ENCODE assay signal across 18 cellular contexts in genomic region chr16:78473031-78473699, GRCh38.
DNase-seq lines count a peak whose midpoint lies in the region; ATAC-seq and TF ChIP-seq lines count a peak whose summit lies in the region.
"Had no signal": no experiment of that assay in that cellular context is flagged by ENCODE, and none has a peak within 500 bp of the region (broad histone marks: within the 10 kb centered on the region; RNA-seq: fewer than 3 reads in every experiment).

No MANE protein-coding gene starts in this region.

- H3K4me3 ChIP-seq in LNCaP clone FGC (ENCODE audit: low read depth, low read length) (no peak overlapping the region), left lung (no peak overlapping the region), sigmoid colon (no peak overlapping the region), osteoblast (ENCODE audit: insufficient read depth, low read length) (no peak overlapping the region)
- H3K4me3 ChIP-seq: A549 had no signal

- no peak for TF ChIP-seq EP300 in sigmoid colon (IDR thresholded peaks at IDR 0.05)

- peak overlapping the region; percentile 37 for H3K27ac Mint-ChIP-seq in progenitor cell of endocrine pancreas
- H3K27ac Mint-ChIP-seq: CD8-positive, alpha-beta T cell; H9 had no signal

- no peaks in the 10 kb centered on the region for H3K36me3 Mint-ChIP-seq in progenitor cell of endocrine pancreas (ENCODE audit: insufficient read depth)
- H3K36me3 Mint-ChIP-seq: CD14-positive monocyte had no signal

- intact Hi-C loops in left lung (cut with DNase I): no loop called here
- intact Hi-C loops in sigmoid colon (cut with DNase I): no loop called here

- no peaks in the 10 kb centered on the region for H3K79me2 ChIP-seq in osteoblast (ENCODE audit: insufficient read depth, low read length)

- no peak overlapping the region for H3K4me2 ChIP-seq in osteoblast (ENCODE audit: insufficient read depth, low read length)
- H3K4me2 ChIP-seq: A549 had no signal

- DNase-seq in LNCaP clone FGC (ENCODE audit: low read depth): peak; percentile 78
- peak; percentile 26 for DNase-seq in ecto neural progenitor cell (ENCODE audit: low spot score)
- DNase-seq in left lung: no peak
- no peak for DNase-seq in progenitor cell of endocrine pancreas (ENCODE audit: low spot score, unreplicated experiment)
- DNase-seq in sigmoid colon: no peak
- no peak for DNase-seq in T-helper 2 cell
- DNase-seq in activated CD4-positive, alpha-beta T cell treated with anti-CD3 and anti-CD28 coated beads, Interleukin-2, amount 50 U/mL, for 4 hours: no peak
- no peak for DNase-seq in osteoblast (ENCODE audit: insufficient read length, low spot score, missing footprints)
- DNase-seq: BE2C; CD8-positive, alpha-beta T cell; COR-L47; DND-41; GDM1; GOT3; H9 had no signal

- no peak for TF ChIP-seq POLR2A in sigmoid colon (IDR thresholded peaks at IDR 0.05)

- H3K36me3 ChIP-seq in left lung (no peaks in the 10 kb centered on the region), sigmoid colon (no peaks in the 10 kb centered on the region), osteoblast (ENCODE audit: insufficient read depth, low read length) (no peaks in the 10 kb centered on the region)
- H3K36me3 ChIP-seq: BE2C had no signal

- no peaks in the 10 kb centered on the region for H3K9me3 ChIP-seq in left lung
- no peaks in the 10 kb centered on the region for H3K9me3 ChIP-seq in sigmoid colon
- H3K9me3 ChIP-seq in osteoblast (ENCODE audit: low read depth, low read length): no peaks in the 10 kb centered on the region
- H3K9me3 ChIP-seq: A549, BE2C had no signal

- no peak overlapping the region for H3K27ac ChIP-seq in left lung
- H3K27ac ChIP-seq in sigmoid colon: no peak overlapping the region
- no peak overlapping the region for H3K27ac ChIP-seq in osteoblast (ENCODE audit: low read depth, low read length)
- H3K27ac ChIP-seq: A549, HL-60 had no signal

- 70 to 86% methylated on average over 11 of the region's 11 CpGs for WGBS in sigmoid colon, 2 donors

- H3K9me3 Mint-ChIP-seq in progenitor cell of endocrine pancreas (ENCODE audit: low read depth): no peaks in the 10 kb centered on the region
- H3K9me3 Mint-ChIP-seq: CD8-positive, alpha-beta T cell; H9 had no signal

- H3K4me3 Mint-ChIP-seq in progenitor cell of endocrine pancreas (ENCODE audit: low read depth): no peak overlapping the region
- H3K4me3 Mint-ChIP-seq: CD14-positive monocyte; CD8-positive, alpha-beta T cell; H9 had no signal

- H3K4me1 ChIP-seq in left lung (no peaks in the 10 kb centered on the region), sigmoid colon (no peaks in the 10 kb centered on the region), osteoblast (ENCODE audit: insufficient read depth, low read length) (no peaks in the 10 kb centered on the region)
- H3K4me1 ChIP-seq: A549, BE2C had no signal

- H3K4me1 Mint-ChIP-seq in progenitor cell of endocrine pancreas (ENCODE audit: low read depth): peaks cover 10% of the 10 kb centered on the region
- H3K4me1 Mint-ChIP-seq: CD14-positive monocyte had no signal

- peak; percentile 66 for ATAC-seq in left lung
- ATAC-seq: A549; CD8-positive, alpha-beta T cell had no signal

- H3K27me3 ChIP-seq in left lung (no peaks in the 10 kb centered on the region), sigmoid colon (no peaks in the 10 kb centered on the region), osteoblast (ENCODE audit: insufficient read depth, low read length) (no peaks in the 10 kb centered on the region)
- H3K27me3 ChIP-seq: BE2C had no signal

- no peak overlapping the region for H2AFZ ChIP-seq in osteoblast (ENCODE audit: low read length)

- H4K20me1 ChIP-seq in osteoblast (ENCODE audit: insufficient read depth, low read length): no peaks in the 10 kb centered on the region

- H3K27me3 Mint-ChIP-seq in progenitor cell of endocrine pancreas: no peaks in the 10 kb centered on the region

- no peak for TF ChIP-seq CTCF in LNCaP clone FGC (IDR thresholded peaks at IDR 0.05; ENCODE audit: control insufficient read depth, extremely low read depth, insufficient read depth)
- TF ChIP-seq CTCF in left lung (IDR thresholded peaks at IDR 0.05): no peak
- TF ChIP-seq CTCF in progenitor cell of endocrine pancreas (IDR thresholded peaks at IDR 0.05; ENCODE audit: unreplicated experiment): no peak
- no peak for TF ChIP-seq CTCF in sigmoid colon (IDR thresholded peaks at IDR 0.05)
- no peak for TF ChIP-seq CTCF in osteoblast (IDR thresholded peaks at IDR 0.05; ENCODE audit: extremely low read depth, low read depth, low read length)

Comparison
In these comparisons a context has a peak if more than half of its experiments do, and no peak if none do; other contexts are left out.
1. DNase-seq: peak in LNCaP clone FGC (single experiment) and ecto neural progenitor cell (single experiment); none in left lung (0 of 2), progenitor cell of endocrine pancreas (single experiment), sigmoid colon (single experiment), T-helper 2 cell (0 of 5), activated CD4-positive, alpha-beta T cell treated with anti-CD3 and anti-CD28 coated beads, Interleukin-2, amount 50 U/mL, for 4 hours (0 of 2) and osteoblast (single experiment).